Comparison of ENCODE assay signal across 24 cellular contexts in genomic region chr18:26455639-26456038, GRCh38.
"Had no signal": no experiment of that assay in that cellular context is flagged by ENCODE, and none has a peak within 500 bp of the region (broad histone marks: within the 10 kb centered on the region; RNA-seq: fewer than 3 reads in every experiment).

No MANE protein-coding gene starts in this region.

- H2AFZ ChIP-seq: neural progenitor cell, parathyroid adenoma had no signal

- H3K9ac ChIP-seq: neural progenitor cell, parathyroid adenoma had no signal

- ATAC-seq: natural killer cell; psoas muscle; right cardiac atrium; right lobe of liver; stimulated activated effector memory CD8-positive, alpha-beta T cell treated with anti-CD3 and anti-CD28 coated beads, Interleukin-12 subunit alpha, Interleukin-12 subunit beta, amount 100 ng/mL, for 72 hours; stimulated activated naive B cell treated with anti-CD40 and anti-IgM and Interleukin-4, amounts not matched to agents 10 μg/mL and 1 μg/mL and 100 μg/mL, for 72 hours had no signal

- H3K4me3 ChIP-seq: neural progenitor cell, ovary, psoas muscle, right lobe of liver, sigmoid colon, stomach, thoracic aorta, thyroid gland, tibial nerve, upper lobe of left lung, uterus had no signal

- FAIRE-seq: small intestine had no signal

- H3K27ac ChIP-seq: neural progenitor cell, ovary, parathyroid adenoma, psoas muscle, right lobe of liver, sigmoid colon, stomach, thoracic aorta, thyroid gland, tibial nerve, upper lobe of left lung, uterus had no signal

- H3K4me2 ChIP-seq: neural progenitor cell had no signal

- H3K79me2 ChIP-seq: parathyroid adenoma had no signal

- H3K36me3 ChIP-seq: neural progenitor cell, ovary, right lobe of liver, thoracic aorta, uterus had no signal

- DNase-seq: natural killer cell; occipital lobe; ovary; psoas muscle; right cardiac atrium; right lobe of liver; sigmoid colon; small intestine; stimulated activated CD4-positive, alpha-beta T cell treated with anti-CD3 and anti-CD28 coated beads, Interleukin-15, amount 100 ng/mL, for 24 hours; stimulated activated CD4-positive, alpha-beta T cell treated with anti-CD3 and anti-CD28 coated beads, Interleukin-2, amount 100 ng/mL, for 24 hours; stimulated activated CD4-positive, alpha-beta T cell treated with anti-CD3 and anti-CD28 coated beads, Interleukin-2, amount 100 ng/mL, for 48 hours; stimulated activated CD4-positive, alpha-beta T cell treated with anti-CD3 and anti-CD28 coated beads, Interleukin-4, amount 100 ng/mL, for 24 hours; stimulated activated naive B cell treated with anti-CD40 and anti-IgM and Interleukin-4, amounts not matched to agents 10 μg/mL and 1 μg/mL and 100 μg/mL, for 72 hours; stimulated activated naive CD4-positive, alpha-beta T cell treated with Interleukin-2 at 50 U/mL for 16 hours; stomach; thyroid gland; trophoblast cell; uterus had no signal

- H3K4me1 ChIP-seq: parathyroid adenoma, psoas muscle, sigmoid colon, tibial nerve, uterus had no signal

- H3K9me3 ChIP-seq: ovary, psoas muscle, right lobe of liver, sigmoid colon, stomach, thoracic aorta, thyroid gland, tibial nerve, upper lobe of left lung, uterus had no signal

- H3K27me3 ChIP-seq: neural progenitor cell, ovary, right lobe of liver, sigmoid colon, stomach, thyroid gland, tibial nerve, upper lobe of left lung, uterus had no signal
